Comparison of ENCODE assay signal across 8 cellular contexts in genomic region chr9:127926961-127927456, GRCh38. TPM values are rescaled to one million over a fixed set of nuclear protein-coding genes. Genes with fewer than 3 reads are reported as not detected.
DNase-seq lines count a peak whose midpoint lies in the region; ATAC-seq and TF ChIP-seq lines count a peak whose summit lies in the region.

No MANE protein-coding gene starts in this region.

- H3K36me3 Mint-ChIP-seq in activated naive CD8-positive, alpha-beta T cell treated with anti-CD3 and anti-CD28 coated beads for 36 hours, result no peaks in the 10 kb centered on the region
- H3K36me3 Mint-ChIP-seq in immature natural killer cell, result peaks cover 0 to 3% (median 0%) of the 10 kb centered on the region in 3 donors

- no peaks in the 10 kb centered on the region for H3K9me3 Mint-ChIP-seq in activated naive CD8-positive, alpha-beta T cell treated with anti-CD3 and anti-CD28 coated beads for 36 hours
- H3K9me3 Mint-ChIP-seq in immature natural killer cell, result no peaks in the 10 kb centered on the region

- H3K27ac Mint-ChIP-seq in activated naive CD8-positive, alpha-beta T cell treated with anti-CD3 and anti-CD28 coated beads for 36 hours, result no peak overlapping the region
- H3K27ac Mint-ChIP-seq in immature natural killer cell, result no peak overlapping the region

- 8% methylated on average over 37 of the region's 37 CpGs for WGBS in right cardiac atrium
- 5 to 15% (median 11%) methylated on average over 6 to 37 of the region's 37 CpGs for WGBS in heart left ventricle, 4 donors

- H3K27me3 ChIP-seq in right cardiac atrium (ENCODE audit: control insufficient read depth, insufficient read depth) (no peaks in the 10 kb centered on the region), heart left ventricle (peaks cover 9 to 48% (median 26%) of the 10 kb centered on the region in 9 donors), vagina (no peaks in the 10 kb centered on the region)

- H3K27me3 Mint-ChIP-seq in activated naive CD8-positive, alpha-beta T cell treated with anti-CD3 and anti-CD28 coated beads for 36 hours, result peaks cover 5% of the 10 kb centered on the region
- H3K27me3 Mint-ChIP-seq in immature natural killer cell (ENCODE audit: low read depth in 3 of 3), result peaks cover 3 to 13% (median 5%) of the 10 kb centered on the region in 3 donors

- H3K4me3 Mint-ChIP-seq in activated naive CD8-positive, alpha-beta T cell treated with anti-CD3 and anti-CD28 coated beads for 36 hours, result peak overlapping the region; percentile 75
- peak overlapping the region; percentile 38 to 59 (median 52) for H3K4me3 Mint-ChIP-seq in immature natural killer cell

- H3K36me3 ChIP-seq in heart left ventricle (no peaks in the 10 kb centered on the region), vagina (no peaks in the 10 kb centered on the region)

- intact Hi-C loops in right cardiac atrium (cut with DNase I) (loop anchor here in 3 of 4 donors (10.0 kb wide), 2 partner anchors 192 to 422 kb away; partner anchors contain the start of gene TOR2A (in 1 of the 3)), heart left ventricle (cut with DNase I) (loop anchor here in 3 of 10 donors (10.0 kb wide), 1 partner anchor 422 kb away; no protein-coding TSS in a partner anchor), vagina (cut with DNase I) (loop anchor here (10.0 kb wide), 1 partner anchor 422 kb away; no protein-coding TSS in a partner anchor)

- H3K4me1 ChIP-seq in right cardiac atrium (ENCODE audit: control insufficient read depth, insufficient read depth, low read length), result peaks cover 6% of the 10 kb centered on the region
- peaks cover 0 to 41% (median 28%) of the 10 kb centered on the region in 12 donors for H3K4me1 ChIP-seq in heart left ventricle
- peaks cover 42% of the 10 kb centered on the region for H3K4me1 ChIP-seq in vagina

- peak overlapping the region; percentile 9 for H3K4me3 ChIP-seq in right cardiac atrium (ENCODE audit: low read length)
- peak overlapping the region in 5 of 12 donors; percentile 10 to 38 (median 22) for H3K4me3 ChIP-seq in heart left ventricle
- peak overlapping the region; percentile 36 to 41 for H3K4me3 ChIP-seq in vagina

- DNase-seq in right cardiac atrium, result no peak
- DNase-seq in heart left ventricle, result no peak
- peak; percentile 41 for DNase-seq in activated naive CD8-positive, alpha-beta T cell treated with anti-CD3 and anti-CD28 coated beads for 36 hours
- DNase-seq in immature natural killer cell, result peak in 1 of 3 donors; percentile 14
- DNase-seq in vagina (ENCODE audit: extremely low spot score in 2 of 2), result no peak
- no peak for DNase-seq in NCI-H2196 treated with DMSO at 0.1 percent for 48 hours (lab: John Stamatoyannopoulos, UW; ENCODE audit: unreplicated experiment)
- no peak for DNase-seq in AG08396 (ENCODE audit: low spot score)
- no peak for DNase-seq in NOMO-1 treated with DMSO at 0.1 percent for 48 hours (lab: John Stamatoyannopoulos, UW; ENCODE audit: unreplicated experiment)

- peaks cover 19% of the 10 kb centered on the region for H3K4me1 Mint-ChIP-seq in activated naive CD8-positive, alpha-beta T cell treated with anti-CD3 and anti-CD28 coated beads for 36 hours
- peaks cover 16 to 22% of the 10 kb centered on the region in 2 donors for H3K4me1 Mint-ChIP-seq in immature natural killer cell

- H3K9me3 ChIP-seq in right cardiac atrium (ENCODE audit: control insufficient read depth, low read length), result no peaks in the 10 kb centered on the region
- H3K9me3 ChIP-seq in heart left ventricle, result no peaks in the 10 kb centered on the region
- H3K9me3 ChIP-seq in vagina, result no peaks in the 10 kb centered on the region

- TF ChIP-seq CTCF in heart left ventricle (IDR thresholded peaks at IDR 0.05) (no peak), vagina (IDR thresholded peaks at IDR 0.05) (no peak)

- no peak for TF ChIP-seq POLR2A in heart left ventricle (IDR thresholded peaks at IDR 0.05)
- TF ChIP-seq POLR2A in vagina (IDR thresholded peaks at IDR 0.05), result no peak

- ATAC-seq in right cardiac atrium, result no peak
- no peak for ATAC-seq in heart left ventricle

- H3K27ac ChIP-seq in right cardiac atrium (ENCODE audit: low read length) (no peak overlapping the region), heart left ventricle (no peak overlapping the region), vagina (no peak overlapping the region)

RNA-seq across cellular contexts. Expression of gene PIP5KL1, which starts 3.6 kb away (rescaled TPM):
- total RNA-seq in right cardiac atrium (1 to 10 TPM in 1 of 4 donors, under 1 TPM in 1, not detected in 2; 0.29 to 1.3 TPM), heart left ventricle (under 1 TPM in 7 of 9 donors, not detected in 2; 0.33 to 0.77 (median 0.51) TPM), vagina (10.3 TPM)
- polyA plus RNA-seq in right cardiac atrium (0.29 TPM), heart left ventricle (under 1 TPM; 0.12 to 0.15 TPM), immature natural killer cell (under 1 TPM in 2 of 3 donors, not detected in 1; 0.14 to 0.18 TPM)
- 1 to 10 TPM; 2.3 to 3.2 TPM for total RNA-seq in activated naive CD8-positive, alpha-beta T cell treated with anti-CD3 and anti-CD28 coated beads for 36 hours

RNA-seq across cellular contexts. Expression of gene ST6GALNAC4, which starts 10.2 kb away (rescaled TPM):
- total RNA-seq in right cardiac atrium (10 to 100 TPM; 26.3 to 36.7 (median 32.3) TPM), heart left ventricle (10 to 100 TPM; 28.3 to 66.1 (median 42.6) TPM), vagina (33.1 TPM)
- polyA plus RNA-seq in right cardiac atrium (24.3 TPM), heart left ventricle (10 to 100 TPM; 17.0 to 72.0 TPM), immature natural killer cell (10 to 100 TPM in 1 of 3 donors, 1 to 10 TPM in 2; 8.7 to 20.1 (median 9.1) TPM)
- total RNA-seq in activated naive CD8-positive, alpha-beta T cell treated with anti-CD3 and anti-CD28 coated beads for 36 hours, result 10 to 100 TPM; 45.3 to 51.2 TPM

RNA-seq across cellular contexts. Expression of gene DPM2, which starts 10.6 kb away (rescaled TPM):
- 10 to 100 TPM; 13.6 to 20.0 (median 16.0) TPM for total RNA-seq in right cardiac atrium
- polyA plus RNA-seq in right cardiac atrium, result 16.4 TPM
- 10 to 100 TPM in 7 of 9 donors, 1 to 10 TPM in 2; 7.2 to 19.5 (median 11.7) TPM for total RNA-seq in heart left ventricle
- 10 to 100 TPM; 15.3 to 31.7 TPM for polyA plus RNA-seq in heart left ventricle
- total RNA-seq in activated naive CD8-positive, alpha-beta T cell treated with anti-CD3 and anti-CD28 coated beads for 36 hours, result 10 to 100 TPM; 55.4 to 57.6 TPM
- polyA plus RNA-seq in immature natural killer cell, result 10 to 100 TPM; 48.0 to 79.7 (median 59.8) TPM
- 17.7 TPM for total RNA-seq in vagina

RNA-seq across cellular contexts. Expression of gene ST6GALNAC6, which starts 27.6 kb away (rescaled TPM):
- total RNA-seq in right cardiac atrium, result 10 to 100 TPM; 60.1 to 73.7 (median 65.2) TPM
- 55.9 TPM for polyA plus RNA-seq in right cardiac atrium
- total RNA-seq in heart left ventricle, result 10 to 100 TPM; 28.4 to 75.9 (median 45.6) TPM
- 10 to 100 TPM; 35.7 to 37.5 TPM for polyA plus RNA-seq in heart left ventricle
- 10 to 100 TPM; 44.5 to 45.1 TPM for total RNA-seq in activated naive CD8-positive, alpha-beta T cell treated with anti-CD3 and anti-CD28 coated beads for 36 hours
- polyA plus RNA-seq in immature natural killer cell, result 10 to 100 TPM; 84.0 to 97.8 (median 94.1) TPM
- total RNA-seq in vagina, result 108 TPM

RNA-seq across cellular contexts. Expression of gene AK1, which starts 49.5 kb away (rescaled TPM):
- total RNA-seq in right cardiac atrium (100 to 1,000 TPM; 630 to 722 (median 659) TPM), heart left ventricle (100 to 1,000 TPM; 415 to 810 (median 586) TPM), vagina (33.4 TPM)
- polyA plus RNA-seq in right cardiac atrium (811 TPM), heart left ventricle (1,000 to 10,000 TPM in 1 of 2 donors, 100 to 1,000 TPM in 1; 312 to 1,060 TPM), immature natural killer cell (1 to 10 TPM in 1 of 3 donors, under 1 TPM in 1, not detected in 1; 0.12 to 1.0 TPM)
- 10 to 100 TPM in 1 of 2 experiments, 1 to 10 TPM in 1; 9.9 to 11.7 TPM for total RNA-seq in activated naive CD8-positive, alpha-beta T cell treated with anti-CD3 and anti-CD28 coated beads for 36 hours
